8 cellular contexts compared by ENCODE assay signal in the genomic region with DNA sequence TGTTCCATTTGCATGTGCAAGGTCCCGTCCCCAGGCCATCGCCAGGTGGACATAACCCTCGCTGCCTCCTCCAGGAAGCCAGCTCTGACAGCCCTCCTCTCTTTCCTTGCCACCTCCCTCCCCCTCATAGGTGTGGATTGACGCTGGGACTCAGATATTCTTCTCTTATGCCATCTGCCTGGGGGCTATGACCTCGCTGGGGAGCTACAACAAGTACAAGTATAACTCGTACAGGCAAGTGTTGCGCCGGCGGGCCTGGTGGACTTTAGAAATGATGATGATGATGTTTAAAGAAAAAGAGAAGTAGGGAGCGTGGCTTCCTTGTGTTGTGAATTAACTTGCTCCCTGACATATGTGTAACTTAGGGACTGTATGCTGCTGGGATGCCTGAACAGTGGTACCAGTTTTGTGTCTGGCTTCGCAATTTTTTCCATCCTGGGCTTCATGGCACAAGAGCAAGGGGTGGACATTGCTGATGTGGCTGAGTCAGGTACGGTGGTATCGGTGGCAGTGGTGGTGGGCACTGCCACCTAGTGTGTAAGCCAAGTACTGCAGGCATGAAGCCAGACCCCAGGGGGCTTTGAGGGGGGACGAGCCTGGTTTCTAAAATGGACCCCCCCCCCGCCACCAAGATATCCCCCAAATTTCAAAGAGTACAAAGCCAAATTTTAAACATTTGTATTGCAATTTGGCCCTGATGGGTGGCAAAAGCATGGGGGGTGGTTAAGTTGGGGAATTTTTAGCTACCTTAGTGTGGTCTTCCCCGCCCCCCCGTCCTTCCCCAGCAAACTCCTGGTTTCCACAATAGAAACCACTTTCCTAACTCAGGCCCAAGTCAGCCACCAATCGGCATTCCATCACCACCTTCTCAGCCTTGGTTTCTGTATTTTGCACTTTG.
DNase-seq lines count a peak whose midpoint lies in the region; ATAC-seq, FAIRE-seq and TF ChIP-seq lines count a peak whose summit lies in the region.

No MANE protein-coding gene starts in this region.

- ATAC-seq in GM19397 (IDR thresholded peaks at IDR 0.05; ENCODE audit: unreplicated experiment) = no peak

- no peak for TF ChIP-seq EP300 in stomach (IDR thresholded peaks at IDR 0.05)

- TF ChIP-seq CTCF in D721Med (IDR thresholded peaks at IDR 0.05; ENCODE audit: insufficient read depth, missing control alignments) = peak; percentile 78
- peak; percentile 79 for TF ChIP-seq CTCF in coronary artery (IDR thresholded peaks at IDR 0.05)
- TF ChIP-seq CTCF in stomach (IDR thresholded peaks at IDR 0.05) = peak in 5 of 7 experiments; percentile 62 to 90 (median 81)

- DNase-seq in D721Med (ENCODE audit: insufficient read length, low spot score) = peak; percentile 75
- peak; percentile 97 for DNase-seq in HuH-7.5 (ENCODE audit: low spot score)
- DNase-seq in activated CD4-positive, alpha-beta T cell treated with anti-CD3 and anti-CD28 coated beads for 48 hours = peak; percentile 42
- DNase-seq in coronary artery (ENCODE audit: low spot score) = no peak
- peak; percentile 42 to 80 for DNase-seq in lung microvascular endothelial cell (ENCODE audit: low read depth in 2 of 2)
- DNase-seq in stomach = peak; percentile 35
- DNase-seq in cortex of kidney (lab: John Stamatoyannopoulos, UW) = no peak

- H3K4me1 ChIP-seq in stomach = peaks cover 0 to 8% (median under 1%) of the 10 kb centered on the region in 4 donors

- H3K9me3 ChIP-seq in stomach = no peaks in the 10 kb centered on the region

- H3K4me3 ChIP-seq in coronary artery (no peak overlapping the region), stomach (no peak overlapping the region)

- H3K36me3 ChIP-seq in stomach = peaks cover 36 to 94% (median 87%) of the 10 kb centered on the region in 4 donors

- no peak for FAIRE-seq in D721Med (lab: Jason Lieb, UNC)

- intact Hi-C loops in stomach (cut with DNase I; ENCODE audit: low total_unique reads) = loop anchor here (5.0 kb wide), 2 partner anchors 206 to 266 kb away; no protein-coding TSS in a partner anchor

- no peaks in the 10 kb centered on the region for H3K27me3 ChIP-seq in stomach

- TF ChIP-seq POLR2A in stomach (IDR thresholded peaks at IDR 0.05) = no peak

- 67 to 73% (median 70%) methylated on average over 15 to 18 of the region's 18 CpGs for WGBS in stomach, 5 donors

- H3K27ac ChIP-seq in coronary artery (no peak overlapping the region), stomach (no peak overlapping the region)

Comparison
In these comparisons a context has a peak if more than half of its experiments do, and no peak if none do; other contexts are left out.
1. DNase-seq: peak in D721Med (single experiment), HuH-7.5 (single experiment), activated CD4-positive, alpha-beta T cell treated with anti-CD3 and anti-CD28 coated beads for 48 hours (single experiment), lung microvascular endothelial cell (2 of 2) and stomach (single experiment); none in coronary artery (single experiment) and cortex of kidney (single experiment).
2. Peak in every context shown above with its lines, with median percentiles within 50 percentile points of each other: CTCF ChIP-seq.